25 cellular contexts compared by ENCODE assay signal in genomic region chr1:210455840-210456603, GRCh38.
"Had no signal": no experiment of that assay in that cellular context is flagged by ENCODE, and none has a peak within 500 bp of the region (broad histone marks: within the 10 kb centered on the region; RNA-seq: fewer than 3 reads in every experiment).

No MANE protein-coding gene starts in this region.

- H3K4me3 Mint-ChIP-seq: activated B cell treated with CpG ODN at 0.5 μM for 24 hours; activated CD4-positive, alpha-beta T cell treated with anti-CD3 and anti-CD28 coated beads for 36 hours; activated T-cell treated with anti-CD3 and anti-CD28 coated beads, Interleukin-2, amount 50 U/mL, for 4 hours; dendritic cell treated with granulocyte-macrophage colony-stimulating factor and Interleukin-4, amounts not matched to agents 40 ng/mL and 50 ng/mL, for 4 days; naive B cell; neural crest cell; stimulated activated naive B cell treated with anti-CD40 and anti-IgM and Interleukin-4, amounts not matched to agents 10 μg/mL and 1 μg/mL and 100 μg/mL, for 72 hours; type B pancreatic cell had no signal

- FAIRE-seq: endometrium, kidney had no signal

- ATAC-seq: activated CD4-positive, alpha-beta T cell treated with anti-CD3 and anti-CD28 coated beads for 36 hours; activated T-cell treated with anti-CD3 and anti-CD28 coated beads, Interleukin-2, amount 50 U/mL, for 4 hours; lower lobe of right lung; mucosa of descending colon; stimulated activated naive B cell treated with anti-CD40 and anti-IgM and Interleukin-4, amounts not matched to agents 10 μg/mL and 1 μg/mL and 100 μg/mL, for 72 hours had no signal

- H3K27me3 Mint-ChIP-seq: activated B cell treated with CpG ODN at 0.5 μM for 24 hours; dendritic cell treated with granulocyte-macrophage colony-stimulating factor and Interleukin-4, amounts not matched to agents 40 ng/mL and 50 ng/mL, for 4 days; naive B cell; progenitor cell of endocrine pancreas; stimulated activated naive B cell treated with anti-CD40 and anti-IgM and Interleukin-4, amounts not matched to agents 10 μg/mL and 1 μg/mL and 100 μg/mL, for 72 hours had no signal

- H3K9me3 Mint-ChIP-seq: activated B cell treated with CpG ODN at 0.5 μM for 24 hours; activated T-cell treated with anti-CD3 and anti-CD28 coated beads, Interleukin-2, amount 50 U/mL, for 4 hours; activated T-helper 2 cell treated with anti-CD3 and anti-CD28 coated beads, Interferon-gamma antibody, Interleukin-2, Interleukin-4, amounts not matched to agents 10 μg/mL and 5 μg/mL and 100 μg/mL, durations not matched to agents 14 hours and 24 hours and 36 hours; dendritic cell treated with granulocyte-macrophage colony-stimulating factor and Interleukin-4, amounts not matched to agents 40 ng/mL and 50 ng/mL, for 4 days; naive B cell; stimulated activated naive B cell treated with anti-CD40 and anti-IgM and Interleukin-4, amounts not matched to agents 10 μg/mL and 1 μg/mL and 100 μg/mL, for 72 hours; type B pancreatic cell had no signal

- DNase-seq: activated B cell treated with CpG ODN at 0.5 μM for 24 hours; activated CD4-positive, alpha-beta T cell treated with anti-CD3 and anti-CD28 coated beads for 36 hours; activated CD8-positive, alpha-beta memory T cell treated with anti-CD3 and anti-CD28 coated beads, Interleukin-2, amount 50 U/mL, for 48 hours; activated naive CD4-positive, alpha-beta T cell; activated T-cell treated with anti-CD3 and anti-CD28 coated beads, Interleukin-2, amount 50 U/mL, for 4 hours; effector CD4-positive, alpha-beta T cell; foreskin fibroblast; kidney; lower lobe of right lung; mesendoderm; mucosa of descending colon; naive B cell; retina; sigmoid colon; stimulated activated CD4-positive, alpha-beta T cell treated with anti-CD3 and anti-CD28 coated beads, Interleukin-2, amount 100 ng/mL, for 48 hours; stimulated activated CD8-positive, alpha-beta memory T cell treated with anti-CD3 and anti-CD28 coated beads, Interleukin-4, amount 100 ng/mL, for 48 hours; stimulated activated naive B cell treated with anti-CD40 and anti-IgM and Interleukin-4, amounts not matched to agents 10 μg/mL and 1 μg/mL and 100 μg/mL, for 72 hours had no signal

- H3K4me3 ChIP-seq: lower lobe of right lung, mucosa of descending colon, sigmoid colon, thoracic aorta, vagina had no signal

- H3K27ac Mint-ChIP-seq: activated B cell treated with CpG ODN at 0.5 μM for 24 hours; activated CD4-positive, alpha-beta T cell treated with anti-CD3 and anti-CD28 coated beads for 36 hours; activated T-helper 2 cell treated with anti-CD3 and anti-CD28 coated beads, Interferon-gamma antibody, Interleukin-2, Interleukin-4, amounts not matched to agents 10 μg/mL and 5 μg/mL and 100 μg/mL, durations not matched to agents 14 hours and 24 hours and 36 hours; dendritic cell treated with granulocyte-macrophage colony-stimulating factor and Interleukin-4, amounts not matched to agents 40 ng/mL and 50 ng/mL, for 4 days; naive B cell; progenitor cell of endocrine pancreas; stimulated activated naive B cell treated with anti-CD40 and anti-IgM and Interleukin-4, amounts not matched to agents 10 μg/mL and 1 μg/mL and 100 μg/mL, for 72 hours; type B pancreatic cell had no signal

- H3K9me3 ChIP-seq: lower lobe of right lung, mucosa of descending colon, sigmoid colon, thoracic aorta, vagina had no signal

- H3K4me1 Mint-ChIP-seq: activated B cell treated with CpG ODN at 0.5 μM for 24 hours; naive B cell; stimulated activated naive B cell treated with anti-CD40 and anti-IgM and Interleukin-4, amounts not matched to agents 10 μg/mL and 1 μg/mL and 100 μg/mL, for 72 hours had no signal

- H3K27ac ChIP-seq: lower lobe of right lung, sigmoid colon, thoracic aorta, vagina had no signal

- H3K36me3 Mint-ChIP-seq: naive B cell, type B pancreatic cell had no signal

- H3K27me3 ChIP-seq: sigmoid colon, vagina had no signal

- H3K36me3 ChIP-seq: lower lobe of right lung, sigmoid colon, thoracic aorta, vagina had no signal

- H3K4me1 ChIP-seq: lower lobe of right lung, sigmoid colon, vagina had no signal
